Comparison of ENCODE assay signal across 28 cellular contexts in the genomic region with DNA sequence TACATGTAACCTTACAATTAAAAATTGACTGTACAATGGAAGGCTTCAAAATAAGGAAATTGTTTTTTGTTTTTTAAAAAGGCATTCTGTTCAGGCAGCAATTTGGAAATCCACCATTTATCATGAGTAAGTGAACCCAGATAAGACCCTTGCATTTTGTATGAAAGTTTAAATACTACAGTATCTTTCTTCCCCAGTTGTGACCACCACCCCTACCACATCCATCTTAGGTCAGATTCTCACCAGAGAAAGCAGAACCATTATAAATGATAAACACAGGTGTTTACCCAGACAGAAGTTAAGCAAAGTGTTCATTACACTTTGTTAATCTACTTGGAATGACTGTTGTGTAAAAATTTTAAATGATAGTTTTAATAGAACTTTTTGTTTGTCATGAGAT. TPM values are rescaled to one million over a fixed set of nuclear protein-coding genes. Genes with fewer than 3 reads are reported as not detected.
DNase-seq lines count a peak whose midpoint lies in the region; ATAC-seq, FAIRE-seq and TF ChIP-seq lines count a peak whose summit lies in the region.
"Had no signal": no experiment of that assay in that cellular context is flagged by ENCODE, and none has a peak within 500 bp of the region (broad histone marks: within the 10 kb centered on the region; RNA-seq: fewer than 3 reads in every experiment).

No MANE protein-coding gene starts in this region.

- no peak for ATAC-seq in HepG2
- no peak for ATAC-seq in right lobe of liver
- ATAC-seq in GM21390 (IDR thresholded peaks at IDR 0.05; ENCODE audit: unreplicated experiment) = no peak
- ATAC-seq in HG02840 (IDR thresholded peaks at IDR 0.05; ENCODE audit: low FRiP score, unreplicated experiment) = no peak
- ATAC-seq: sciatic nerve, T-cell had no signal

- peaks cover 19% of the 10 kb centered on the region for H3K9me3 Mint-ChIP-seq in endodermal cell
- H3K9me3 Mint-ChIP-seq: T-cell had no signal

- H3K27me3 ChIP-seq in HepG2 (ENCODE audit: control insufficient read depth in 1 of 2, insufficient read depth in 2 of 2, low read length in 2 of 2) (no peaks in the 10 kb centered on the region), right lobe of liver (no peaks in the 10 kb centered on the region), endodermal cell (ENCODE audit: control insufficient read depth, insufficient read depth, low read length, poor library complexity, severe bottlenecking) (no peaks in the 10 kb centered on the region)
- H3K27me3 ChIP-seq: BLaER1 treated with 17β-estradiol and CSF1 and Interleukin-3, amounts not matched to agents 10 nM and 100 nM; cardiac muscle cell had no signal

- no peaks in the 10 kb centered on the region for H3K27me3 Mint-ChIP-seq in endodermal cell (ENCODE audit: insufficient read depth)
- H3K27me3 Mint-ChIP-seq: activated CD4-positive, alpha-beta T cell treated with anti-CD3 and anti-CD28 coated beads, Interleukin-2, amount 10 ng/mL, durations not matched to agents 7 days and 5 days; T-cell had no signal

- CTCF ChIA-PET in HepG2 (lab: Yijun Ruan, JAX; ENCODE audit: low intra/inter-chr PET ratio, low total read pairs) = no interaction called here

- H3K9ac ChIP-seq in HepG2 (ENCODE audit: insufficient read depth, low read depth, low read length) = no peak overlapping the region
- no peak overlapping the region for H3K9ac ChIP-seq in endodermal cell (ENCODE audit: extremely low read depth, low read length, poor library complexity, severe bottlenecking)
- H3K9ac ChIP-seq: BLaER1 treated with 17β-estradiol and CSF1 and Interleukin-3, amounts not matched to agents 10 nM and 100 nM; KMS-11 had no signal

- H2AFZ ChIP-seq in HepG2 (ENCODE audit: low read length) = no peak overlapping the region

- H3K27ac ChIP-seq in HepG2 (ENCODE audit: extremely low read length, insufficient read depth, low read length) = no peak overlapping the region
- H3K27ac ChIP-seq in right lobe of liver = no peak overlapping the region
- H3K27ac ChIP-seq in endodermal cell (ENCODE audit: low read depth, low read length) = no peak overlapping the region
- H3K27ac ChIP-seq: BLaER1 treated with 17β-estradiol and CSF1 and Interleukin-3, amounts not matched to agents 10 nM and 100 nM; KMS-11 had no signal

- peaks cover 51% of the 10 kb centered on the region for H3K36me3 Mint-ChIP-seq in endodermal cell (ENCODE audit: low read depth)

- H3K4me1 ChIP-seq in HepG2 (ENCODE audit: insufficient read depth, low read length) = no peaks in the 10 kb centered on the region
- H3K4me1 ChIP-seq in right lobe of liver = peaks cover 0 to 54% (median 4%) of the 10 kb centered on the region in 4 donors
- no peaks in the 10 kb centered on the region for H3K4me1 ChIP-seq in endodermal cell (ENCODE audit: control insufficient read depth, insufficient read depth, low read length)

- TSS peak; percentile 38 for BruUV-seq in HepG2 (replicated peaks; lab: Mats Ljungman, UMichigan)

- POLR2A ChIA-PET in HepG2 (lab: Yijun Ruan, JAX) = no interaction called here

- H4K20me1 ChIP-seq in HepG2 (ENCODE audit: insufficient read depth, low read length) = peaks cover 9% of the 10 kb centered on the region; the same call in 1 of the 2 replicates

- H3K4me2 ChIP-seq in HepG2 (ENCODE audit: low read depth, low read length) = no peak overlapping the region
- H3K4me2 ChIP-seq: BLaER1 treated with 17β-estradiol and CSF1 and Interleukin-3, amounts not matched to agents 10 nM and 100 nM; KMS-11 had no signal

- TF ChIP-seq POLR2A in HepG2 (IDR thresholded peaks at IDR 0.05; ENCODE audit: insufficient read depth in 1 of 2, low read depth in 2 of 2, low read length in 2 of 2) (no peak), right lobe of liver (IDR thresholded peaks at IDR 0.05) (no peak)

- H3K4me3 Mint-ChIP-seq in endodermal cell = no peak overlapping the region
- H3K4me3 Mint-ChIP-seq: activated CD4-positive, alpha-beta T cell treated with anti-CD3 and anti-CD28 coated beads, Interleukin-2, amount 10 ng/mL, durations not matched to agents 7 days and 5 days; nephron progenitor cell; T-cell had no signal

- FAIRE-seq in HepG2 (lab: Jason Lieb, UNC) = no peak
- FAIRE-seq: GM18507 had no signal

- intact Hi-C loops in HepG2 (cut with micrococcal nuclease; ENCODE audit: unreplicated experiment) (no loop called here), right lobe of liver (cut with DNase I) (no loop called here)

- H3K9me3 ChIP-seq in HepG2 (ENCODE audit: low read length) (no peaks in the 10 kb centered on the region), right lobe of liver (no peaks in the 10 kb centered on the region), endodermal cell (ENCODE audit: control insufficient read depth, low read length) (peaks cover 18% of the 10 kb centered on the region)

- H3K27ac Mint-ChIP-seq in endodermal cell = peak overlapping the region; percentile 31
- H3K27ac Mint-ChIP-seq: activated CD4-positive, alpha-beta T cell treated with anti-CD3 and anti-CD28 coated beads, Interleukin-2, amount 10 ng/mL, durations not matched to agents 7 days and 5 days; nephron progenitor cell had no signal

- in situ Hi-C loops in HepG2 (cut with HindIII; ENCODE audit: extremely low pct_ligation_motif_present, low pct_unique_long_range_greater_than_20kb) = no loop called here

- TF ChIP-seq CTCF in HepG2 (CRISPR knock-in tag; IDR thresholded peaks at IDR 0.05) = no peak
- TF ChIP-seq CTCF in right lobe of liver (IDR thresholded peaks at IDR 0.05) = no peak
- TF ChIP-seq CTCF in endodermal cell (conservative IDR thresholded peaks at IDR 0.05) = no peak

- TF ChIP-seq EP300 in HepG2 (IDR thresholded peaks at IDR 0.05; ENCODE audit: low read depth in 2 of 2, low read length in 2 of 2) (no peak), HepG2 (CRISPR knock-in tag; IDR thresholded peaks at IDR 0.05; ENCODE audit: borderline replicate concordance) (no peak)

- peaks cover 2% of the 10 kb centered on the region for H3K4me1 Mint-ChIP-seq in endodermal cell
- H3K4me1 Mint-ChIP-seq: nephron progenitor cell had no signal

- DNase-seq in HepG2 (ENCODE audit: low spot score) (no peak), right lobe of liver (no peak), OCI-M1 (lab: John Stamatoyannopoulos, UW) (peak; percentile 81), endodermal cell (no peak), NCI-H524 (lab: John Stamatoyannopoulos, UW) (no peak), NCI-H345 treated with DMSO at 0.1 percent for 48 hours (lab: John Stamatoyannopoulos, UW; ENCODE audit: unreplicated experiment) (no peak)
- DNase-seq: ACHN; activated CD4-positive, alpha-beta T cell treated with anti-CD3 and anti-CD28 coated beads, Interleukin-2, amount 10 ng/mL, durations not matched to agents 7 days and 5 days; activated CD8-positive, alpha-beta memory T cell treated with anti-CD3 and anti-CD28 coated beads, Interleukin-2, amount 50 U/mL, for 4 hours; activated effector memory CD4-positive, alpha-beta T cell treated with anti-CD3 and anti-CD28 coated beads, Interleukin-2, amount 50 U/mL, for 16 hours; amniotic stem cell; DMS 273 treated with DMSO at 0.1 percent for 48 hours; glutamatergic neuron; H7; NCI-H1048; NCI-H187; NCI-H226; nephron progenitor cell; SIG-M5; substantia nigra; T-cell had no signal

- peaks cover 69% of the 10 kb centered on the region for H3K79me2 ChIP-seq in HepG2 (ENCODE audit: insufficient read depth, low read length)

- H3K36me3 ChIP-seq in HepG2 (replicated peaks in 1 of 2; ENCODE audit: control insufficient read depth in 1 of 2, insufficient read depth in 2 of 2, low read length in 2 of 2) (peaks cover 0 to 19% of the 10 kb centered on the region in 2 experiments; a peak in 3 of 5 replicates), right lobe of liver (no peaks in the 10 kb centered on the region), endodermal cell (ENCODE audit: control insufficient read depth, insufficient read depth, low read length) (peaks cover 58% of the 10 kb centered on the region)

- no peak for TF ChIP-seq RAD21 in HepG2 (CRISPR knock-in tag; IDR thresholded peaks at IDR 0.05)

- no peak overlapping the region for H3K4me3 ChIP-seq in HepG2 (replicated peaks in 1 of 3; ENCODE audit: insufficient read depth in 1 of 3, low read depth in 2 of 3, low read length in 3 of 3)
- no peak overlapping the region for H3K4me3 ChIP-seq in right lobe of liver
- no peak overlapping the region for H3K4me3 ChIP-seq in endodermal cell (ENCODE audit: low read length)
- H3K4me3 ChIP-seq: BLaER1 treated with 17β-estradiol and CSF1 and Interleukin-3, amounts not matched to agents 10 nM and 100 nM; cardiac muscle cell had no signal

RNA-seq across cellular contexts. Expression of a gene that starts 20.2 kb away (rescaled TPM):
- total RNA-seq in HepG2 (2016; rRNA removed; fragmentation: Illumina TruSeq; extraction: Trizol) (45.2 and 50.1 TPM in 2 replicates), right lobe of liver (10 to 100 TPM; 21.8 to 43.4 (median 31.6) TPM), endodermal cell (100 to 1,000 TPM; 101 to 113 TPM)
- total RNA-seq in HepG2 (2016; cell fraction: cytosol; rRNA removed; fragmentation: Illumina TruSeq; extraction: Trizol; ENCODE audit: low read depth) = 43.4 and 52.1 TPM in 2 replicates
- total RNA-seq in HepG2 (2016; cell fraction: insoluble cytoplasmic fraction; rRNA removed; fragmentation: Illumina TruSeq; extraction: Trizol) = 46.6 and 50.2 TPM in 2 replicates
- total RNA-seq in HepG2 (2016; cell fraction: membrane; rRNA removed; fragmentation: Illumina TruSeq; extraction: Trizol) = 44.9 and 52.8 TPM in 2 replicates
- 88.3 and 90.7 TPM in 2 replicates for total RNA-seq in HepG2 (2016; cell fraction: nucleus; rRNA removed; fragmentation: Illumina TruSeq; extraction: Trizol)
- polyA plus RNA-seq in HepG2 (2011; rRNA removed) = 19.1 and 21.9 TPM in 2 replicates
- polyA plus RNA-seq in HepG2 (2011; cell fraction: cytosol; rRNA removed) = 6.0 and 9.0 TPM in 2 replicates
- 22.1 and 28.2 TPM in 2 replicates for polyA plus RNA-seq in HepG2 (2011; cell fraction: nucleus; rRNA removed)
- polyA plus RNA-seq in HepG2 (2012) = 30.3 and 36.0 TPM in 2 replicates
- polyA plus RNA-seq in HepG2 (2016; cell fraction: cytosol; fragmentation: Illumina TruSeq; extraction: Trizol; ENCODE audit: low read depth) = 1.9 and 2.2 TPM in 2 replicates
- 46.2 and 47.6 TPM in 2 replicates for polyA plus RNA-seq in HepG2 (2016; cell fraction: insoluble cytoplasmic fraction; fragmentation: Illumina TruSeq; extraction: Trizol; ENCODE audit: low read depth)
- polyA plus RNA-seq in HepG2 (2016; cell fraction: membrane; fragmentation: Illumina TruSeq; extraction: Trizol; ENCODE audit: low read depth) = 7.1 and 7.5 TPM in 2 replicates
- 113 and 116 TPM in 2 replicates for polyA plus RNA-seq in HepG2 (2016; cell fraction: nucleus; fragmentation: Illumina TruSeq; extraction: Trizol; ENCODE audit: insufficient read depth, low read depth)
- 7.6 and 10.3 TPM in 2 replicates for polyA minus RNA-seq in HepG2 (2011; rRNA and poly(A)+ RNA removed; ENCODE audit: low replicate concordance)
- 25.9 and 29.5 TPM in 2 replicates for polyA minus RNA-seq in HepG2 (2011; cell fraction: cytosol; rRNA and poly(A)+ RNA removed)
- 153 and 155 TPM in 2 replicates for polyA minus RNA-seq in HepG2 (2011; cell fraction: nucleus; rRNA and poly(A)+ RNA removed)
- 80.9 TPM for polyA plus RNA-seq in endodermal cell (2013, experiment 1 of 2)
- polyA plus RNA-seq in endodermal cell (2013, experiment 2 of 2) = 78.3 TPM
